22 cellular contexts compared by ENCODE assay signal in genomic region chr5:172339264-172340180, GRCh38.
"Had no signal": no experiment of that assay in that cellular context is flagged by ENCODE, and none has a peak within 500 bp of the region (broad histone marks: within the 10 kb centered on the region; RNA-seq: fewer than 3 reads in every experiment).

No MANE protein-coding gene starts in this region.

- DNase-seq: activated CD4-positive, alpha-beta memory T cell treated with anti-CD3 and anti-CD28 coated beads for 36 hours; activated CD4-positive, alpha-beta T cell treated with anti-CD3 and anti-CD28 coated beads, Interleukin-2, amount 10 ng/mL, durations not matched to agents 24 days and 14 days; activated CD4-positive, CD25-positive, alpha-beta regulatory T cell treated with anti-CD3 and anti-CD28 coated beads, Interleukin-2, amount 50 U/mL, for 72 hours; activated CD8-positive, alpha-beta memory T cell treated with anti-CD3 and anti-CD28 coated beads, Interleukin-2, amount 50 U/mL, for 48 hours; activated gamma-delta T cell treated with Interleukin-2 at 50 U/mL for 16 hours; activated naive CD4-positive, alpha-beta T cell treated with anti-CD3 and anti-CD28 coated beads, Interleukin-2, amount 50 U/mL, for 16 hours; activated T-cell treated with anti-CD3 and anti-CD28 coated beads, Interleukin-2, amount 50 U/mL, for 4 hours; amniotic stem cell; brain microvascular endothelial cell; central memory CD4-positive, alpha-beta T cell; effector CD8-positive, alpha-beta T cell; gastrocnemius medialis; hippocampal formation; lower lobe of right lung; mesenchymal stem cell; pancreas; right cardiac atrium; spleen; stimulated activated naive CD4-positive, alpha-beta T cell treated with Interleukin-2 at 50 U/mL for 16 hours; T-helper 2 cell had no signal

- H3K36me3 Mint-ChIP-seq: activated CD4-positive, alpha-beta memory T cell treated with anti-CD3 and anti-CD28 coated beads for 36 hours had no signal

- H3K4me3 Mint-ChIP-seq: activated CD4-positive, alpha-beta memory T cell treated with anti-CD3 and anti-CD28 coated beads for 36 hours; activated CD4-positive, alpha-beta T cell treated with anti-CD3 and anti-CD28 coated beads, Interleukin-2, amount 10 ng/mL, durations not matched to agents 24 days and 14 days; activated T-cell treated with anti-CD3 and anti-CD28 coated beads, Interleukin-2, amount 50 U/mL, for 4 hours; activated T-helper 17 cell treated with anti-CD3 and anti-CD28 coated beads, Interleukin-2, amount 50 U/mL, for 72 hours; nephron had no signal

- H3K9me3 Mint-ChIP-seq: activated CD4-positive, alpha-beta memory T cell treated with anti-CD3 and anti-CD28 coated beads for 36 hours; activated CD4-positive, alpha-beta T cell treated with anti-CD3 and anti-CD28 coated beads, Interleukin-2, amount 10 ng/mL, durations not matched to agents 24 days and 14 days; activated T-cell treated with anti-CD3 and anti-CD28 coated beads, Interleukin-2, amount 50 U/mL, for 4 hours; activated T-helper 17 cell treated with anti-CD3 and anti-CD28 coated beads, Interleukin-2, amount 50 U/mL, for 72 hours; nephron had no signal

- H3K27ac Mint-ChIP-seq: activated CD4-positive, alpha-beta memory T cell treated with anti-CD3 and anti-CD28 coated beads for 36 hours; activated CD4-positive, alpha-beta T cell treated with anti-CD3 and anti-CD28 coated beads, Interleukin-2, amount 10 ng/mL, durations not matched to agents 24 days and 14 days; activated T-helper 17 cell treated with anti-CD3 and anti-CD28 coated beads, Interleukin-2, amount 50 U/mL, for 72 hours; nephron had no signal

- H3K4me1 Mint-ChIP-seq: activated CD4-positive, alpha-beta T cell treated with anti-CD3 and anti-CD28 coated beads, Interleukin-2, amount 10 ng/mL, durations not matched to agents 24 days and 14 days; activated T-helper 17 cell treated with anti-CD3 and anti-CD28 coated beads, Interleukin-2, amount 50 U/mL, for 72 hours had no signal

- ATAC-seq: activated T-cell treated with anti-CD3 and anti-CD28 coated beads, Interleukin-2, amount 50 U/mL, for 4 hours; activated T-helper 17 cell treated with anti-CD3 and anti-CD28 coated beads, Interleukin-2, amount 50 U/mL, for 72 hours; gastrocnemius medialis; pancreas had no signal

- H3K27me3 Mint-ChIP-seq: activated CD4-positive, alpha-beta T cell treated with anti-CD3 and anti-CD28 coated beads, Interleukin-2, amount 10 ng/mL, durations not matched to agents 24 days and 14 days had no signal
